In genomic region chr11:131991606-131992005, GRCh38 we compare ENCODE assay signal across 25 cellular contexts.
"Had no signal": no experiment of that assay in that cellular context is flagged by ENCODE, and none has a peak within 500 bp of the region (broad histone marks: within the 10 kb centered on the region; RNA-seq: fewer than 3 reads in every experiment).

No MANE protein-coding gene starts in this region.

- H2AFZ ChIP-seq: neural progenitor cell, parathyroid adenoma had no signal

- H3K4me3 ChIP-seq: neural progenitor cell, ovary, psoas muscle, right lobe of liver, sigmoid colon, stomach, thoracic aorta, thyroid gland, tibial nerve, upper lobe of right lung, uterus had no signal

- H3K4me1 ChIP-seq: neural progenitor cell, parathyroid adenoma, psoas muscle, right lobe of liver, sigmoid colon, stomach, thyroid gland, tibial nerve, upper lobe of right lung, uterus had no signal

- H3K27ac ChIP-seq: neural progenitor cell, ovary, parathyroid adenoma, psoas muscle, right lobe of liver, sigmoid colon, stomach, thoracic aorta, thyroid gland, tibial nerve, upper lobe of right lung, uterus had no signal

- ATAC-seq: natural killer cell; psoas muscle; right cardiac atrium; right lobe of liver; stimulated activated effector memory CD8-positive, alpha-beta T cell treated with anti-CD3 and anti-CD28 coated beads, Interleukin-12 subunit alpha, Interleukin-12 subunit beta, amount 100 ng/mL, for 72 hours; stimulated activated naive B cell treated with anti-CD40 and anti-IgM and Interleukin-4, amounts not matched to agents 10 μg/mL and 1 μg/mL and 100 μg/mL, for 72 hours; upper lobe of right lung had no signal

- H3K27me3 ChIP-seq: neural progenitor cell, ovary, right lobe of liver, stomach, thyroid gland, tibial nerve, upper lobe of right lung had no signal

- H3K9me3 ChIP-seq: ovary, psoas muscle, right lobe of liver, thoracic aorta, thyroid gland, upper lobe of right lung, uterus had no signal

- FAIRE-seq: small intestine had no signal

- H3K4me2 ChIP-seq: neural progenitor cell had no signal

- DNase-seq: natural killer cell; occipital lobe; ovary; posterior cingulate gyrus; psoas muscle; right cardiac atrium; right lobe of liver; sigmoid colon; small intestine; stimulated activated CD4-positive, alpha-beta T cell treated with anti-CD3 and anti-CD28 coated beads, Interleukin-15, amount 100 ng/mL, for 24 hours; stimulated activated CD4-positive, alpha-beta T cell treated with anti-CD3 and anti-CD28 coated beads, Interleukin-2, amount 100 ng/mL, for 24 hours; stimulated activated CD4-positive, alpha-beta T cell treated with anti-CD3 and anti-CD28 coated beads, Interleukin-2, amount 100 ng/mL, for 48 hours; stimulated activated CD4-positive, alpha-beta T cell treated with anti-CD3 and anti-CD28 coated beads, Interleukin-4, amount 100 ng/mL, for 24 hours; stimulated activated naive B cell treated with anti-CD40 and anti-IgM and Interleukin-4, amounts not matched to agents 10 μg/mL and 1 μg/mL and 100 μg/mL, for 72 hours; stimulated activated naive CD4-positive, alpha-beta T cell treated with Interleukin-2 at 50 U/mL for 16 hours; stomach; thyroid gland; trophoblast cell; upper lobe of right lung; uterus had no signal

- H3K36me3 ChIP-seq: neural progenitor cell, ovary, right lobe of liver, sigmoid colon, stomach, thoracic aorta, thyroid gland, upper lobe of right lung, uterus had no signal
